ENCODE assay signal across 1 cellular context in genomic region chr10:17229016-17229716, GRCh38.
A peak's percentile ranks its signal among the peaks of the same experiment; 100 is the strongest.
TF ChIP-seq lines count a peak whose summit lies in the region.

No MANE protein-coding gene starts in this region.

TF ChIP-seq in GM23338, 12 proteins besides CTCF, POLR2A, EP300 and RAD21:
- TF ChIP-seq JUNB (IDR thresholded peaks at IDR 0.05; ENCODE audit: unreplicated experiment) (no peak), ZNF331 (CRISPR knock-in tag; IDR thresholded peaks at IDR 0.05; ENCODE audit: low read depth) (no peak), STAT1 (IDR thresholded peaks at IDR 0.05; ENCODE audit: unreplicated experiment) (no peak), POLR2AphosphoS5 (IDR thresholded peaks at IDR 0.05; ENCODE audit: low read depth) (peak; percentile 42; the same call in 1 of the 2 replicates)
